ENCODE assay signal across 37 cellular contexts in genomic region chr4:184993243-184993642, GRCh38. TPM values are rescaled to one million over a fixed set of nuclear protein-coding genes. Genes with fewer than 3 reads are reported as not detected.
"Had no signal": no experiment of that assay in that cellular context is flagged by ENCODE, and none has a peak within 500 bp of the region (broad histone marks: within the 10 kb centered on the region; RNA-seq: fewer than 3 reads in every experiment).

No MANE protein-coding gene starts in this region.

- H3K27me3 ChIP-seq: cardiac muscle cell had no signal

- ATAC-seq: activated CD4-positive, alpha-beta T cell treated with anti-CD3 and anti-CD28 coated beads for 36 hours; activated CD4-positive, CD25-positive, alpha-beta regulatory T cell treated with anti-CD3 and anti-CD28 coated beads, Interleukin-2, amount 50 U/mL, for 24 hours; activated CD8-positive, alpha-beta memory T cell treated with anti-CD3 and anti-CD28 coated beads, Interleukin-2, amount 10 ng/mL, durations not matched to agents 7 days and 5 days; activated CD8-positive, alpha-beta T cell treated with anti-CD3 and anti-CD28 coated beads, Interleukin-2, amount 10 ng/mL, durations not matched to agents 7 days and 5 days; activated naive CD4-positive, alpha-beta T cell treated with anti-CD3 and anti-CD28 coated beads, Interleukin-2, amount 50 U/mL, for 72 hours; activated T-cell treated with anti-CD3 and anti-CD28 coated beads, Interleukin-2, amount 50 U/mL, for 4 hours; activated T-cell treated with anti-CD3 and anti-CD28 coated beads, Interleukin-2, amount 50 U/mL, for 72 hours; activated T-helper 17 cell treated with anti-CD3 and anti-CD28 coated beads, Interleukin-2, amount 50 U/mL, for 72 hours; WTC11 had no signal

- H3K4me1 ChIP-seq: adrenal gland had no signal

- H3K4me3 ChIP-seq: adrenal gland, cardiac muscle cell had no signal

- DNase-seq: activated CD4-positive, alpha-beta memory T cell treated with anti-CD3 and anti-CD28 coated beads, Interleukin-2, amount 10 ng/mL, durations not matched to agents 7 days and 5 days; activated CD4-positive, alpha-beta T cell treated with anti-CD3 and anti-CD28 coated beads for 1 hour; activated CD4-positive, alpha-beta T cell treated with anti-CD3 and anti-CD28 coated beads for 36 hours; activated CD4-positive, alpha-beta T cell treated with anti-CD3 and anti-CD28 coated beads for 48 hours; activated CD4-positive, alpha-beta T cell treated with anti-CD3 and anti-CD28 coated beads, Interleukin-2, amount 10 ng/mL, durations not matched to agents 7 days and 5 days; activated CD4-positive, alpha-beta T cell treated with anti-CD3 and anti-CD28 coated beads, Interleukin-2, amount 50 U/mL, for 48 hours; activated CD4-positive, CD25-positive, alpha-beta regulatory T cell; activated CD8-positive, alpha-beta memory T cell treated with anti-CD3 and anti-CD28 coated beads for 24 hours; activated CD8-positive, alpha-beta memory T cell treated with anti-CD3 and anti-CD28 coated beads, Interleukin-2, amount 10 ng/mL, durations not matched to agents 7 days and 5 days; activated CD8-positive, alpha-beta T cell treated with anti-CD3 and anti-CD28 coated beads, Interleukin-2, amount 10 ng/mL, durations not matched to agents 7 days and 5 days; activated effector memory CD4-positive, alpha-beta T cell treated with anti-CD3 and anti-CD28 coated beads, Interleukin-2, amount 50 U/mL, for 16 hours; activated gamma-delta T cell treated with Interleukin-2 at 50 U/mL for 16 hours; activated naive CD4-positive, alpha-beta T cell; activated naive CD4-positive, alpha-beta T cell treated with anti-CD3 and anti-CD28 coated beads for 36 hours; activated naive CD4-positive, alpha-beta T cell treated with anti-CD3 and anti-CD28 coated beads, Interleukin-2, amount 50 U/mL, for 16 hours; activated naive CD8-positive, alpha-beta T cell treated with anti-CD3 and anti-CD28 coated beads for 36 hours; activated T-cell treated with anti-CD3 and anti-CD28 coated beads for 4 hours; activated T-cell treated with anti-CD3 and anti-CD28 coated beads, Interleukin-2, amount 50 U/mL, for 1 hour; activated T-cell treated with anti-CD3 and anti-CD28 coated beads, Interleukin-2, amount 50 U/mL, for 4 hours; activated T-cell treated with anti-CD3 and anti-CD28 coated beads, Interleukin-2, amount 50 U/mL, for 72 hours; adrenal gland; amniotic stem cell; aorta; caudate nucleus; cerebellar nuclear complex; T-helper 1 cell; T-helper 2 cell; T-helper 9 cell had no signal

- H3K36me3 ChIP-seq: adrenal gland, cardiac muscle cell had no signal

- H3K27ac ChIP-seq: adrenal gland, cardiac muscle cell, VCaP had no signal

- H3K9me3 ChIP-seq: adrenal gland had no signal

RNA-seq across cellular contexts. Expression of gene HELT, which starts 25.0 kb away (rescaled TPM):
- total RNA-seq: activated CD4-positive, alpha-beta memory T cell treated with anti-CD3 and anti-CD28 coated beads, Interleukin-2, amount 10 ng/mL, durations not matched to agents 7 days and 5 days; activated CD4-positive, alpha-beta T cell treated with anti-CD3 and anti-CD28 coated beads for 36 hours; activated CD4-positive, alpha-beta T cell treated with anti-CD3 and anti-CD28 coated beads, Interleukin-2, amount 10 ng/mL, durations not matched to agents 7 days and 5 days; activated CD8-positive, alpha-beta memory T cell treated with anti-CD3 and anti-CD28 coated beads, Interleukin-2, amount 10 ng/mL, durations not matched to agents 7 days and 5 days; activated CD8-positive, alpha-beta T cell treated with anti-CD3 and anti-CD28 coated beads, Interleukin-2, amount 10 ng/mL, durations not matched to agents 7 days and 5 days; activated naive CD4-positive, alpha-beta T cell treated with anti-CD3 and anti-CD28 coated beads for 36 hours; activated naive CD4-positive, alpha-beta T cell treated with anti-CD3 and anti-CD28 coated beads, Interleukin-2, amount 50 U/mL, for 72 hours; activated naive CD8-positive, alpha-beta T cell treated with anti-CD3 and anti-CD28 coated beads for 36 hours; activated T-cell treated with anti-CD3 and anti-CD28 coated beads, Interleukin-2, amount 50 U/mL, for 4 hours; activated T-cell treated with anti-CD3 and anti-CD28 coated beads, Interleukin-2, amount 50 U/mL, for 72 hours; activated T-helper 1 cell treated with anti-CD3 and anti-CD28 coated beads, Interleukin-12 subunit alpha, Interleukin-12 subunit beta, Interleukin-2, Interleukin-4 antibody, amounts not matched to agents 30 ng/mL and 10 ng/mL and 1 ng/mL, durations not matched to agents 14 hours and 24 hours and 36 hours; activated T-helper 17 cell treated with anti-CD3 and anti-CD28 coated beads, Interleukin-2, amount 50 U/mL, for 72 hours; adrenal gland; aorta; bronchial epithelial cell; cardiac muscle cell; chondrocyte had no signal
